2 cellular contexts compared by ENCODE assay signal in genomic region chr3:127628426-127628787, GRCh38.
TF ChIP-seq lines count a peak whose summit lies in the region.

No MANE protein-coding gene starts in this region.

TF ChIP-seq in GM12891, 5 proteins besides CTCF, POLR2A, EP300 and RAD21:
- TF ChIP-seq POLR2AphosphoS5 (IDR thresholded peaks at IDR 0.05; ENCODE audit: low read depth, low read length) (no peak), TAF1 (IDR thresholded peaks at IDR 0.05; ENCODE audit: low read depth, low read length) (no peak), POU2F2 (IDR thresholded peaks at IDR 0.05; ENCODE audit: low read depth, low read length) (no peak)

TF ChIP-seq in GM12878, 131 proteins besides CTCF, POLR2A, EP300 and RAD21:
- TF ChIP-seq EZH2 (IDR thresholded peaks at IDR 0.05; ENCODE audit: borderline replicate concordance, control insufficient read depth, low read depth, low read length) (0 out of 2 replicates have a peak, but pooled peaks have one; percentile 51), STAT1 (conservative IDR thresholded peaks at IDR 0.05) (no peak), CREB1 (IDR thresholded peaks at IDR 0.05; ENCODE audit: low read depth) (no peak), SMC3 (IDR thresholded peaks at IDR 0.05; ENCODE audit: borderline replicate concordance, low read length) (no peak), NR2F1 (conservative IDR thresholded peaks at IDR 0.05) (no peak), NBN (IDR thresholded peaks at IDR 0.05) (no peak), TCF12 (IDR thresholded peaks at IDR 0.05; ENCODE audit: low read depth, low read length) (no peak)
